In genomic region chr4:102473476-102473875, GRCh38 we compare ENCODE assay signal across 1 cellular context.
TF ChIP-seq lines count a peak whose summit lies in the region.

No MANE protein-coding gene starts in this region.

TF ChIP-seq in GM12878, 131 proteins besides CTCF, POLR2A, EP300 and RAD21 (continued from another document):
- TF ChIP-seq SREBF1 (IDR thresholded peaks at IDR 0.05; ENCODE audit: low read length) (no peak), JUND (IDR thresholded peaks at IDR 0.05; ENCODE audit: low read depth, low read length) (no peak), ELK1 (IDR thresholded peaks at IDR 0.05; ENCODE audit: low read depth, low read length) (no peak), ZNF592 (IDR thresholded peaks at IDR 0.05) (no peak), ASH2L (IDR thresholded peaks at IDR 0.05; ENCODE audit: borderline replicate concordance, low read depth) (no peak), IRF4 (IDR thresholded peaks at IDR 0.05; ENCODE audit: low read depth, low read length) (no peak), RAD51 (IDR thresholded peaks at IDR 0.05) (no peak), STAT3 (IDR thresholded peaks at IDR 0.05; ENCODE audit: low read depth, low read length) (no peak)
TF ChIP-seq in GM12878: peak in this region for 0.
